Comparison of ENCODE assay signal across 13 cellular contexts in genomic region chr14:90609376-90609775, GRCh38.
A peak's percentile ranks its signal among the peaks of the same experiment; 100 is the strongest.
DNase-seq lines count a peak whose midpoint lies in the region; TF ChIP-seq lines count a peak whose summit lies in the region.
"Had no signal": no experiment of that assay in that cellular context is flagged by ENCODE, and none has a peak within 500 bp of the region (broad histone marks: within the 10 kb centered on the region; RNA-seq: fewer than 3 reads in every experiment).

No MANE protein-coding gene starts in this region.

- TF ChIP-seq CTCF in OCI-LY3 (IDR thresholded peaks at IDR 0.05; ENCODE audit: low read depth, low read length) (no peak), tibial artery (IDR thresholded peaks at IDR 0.05) (no peak)

- H3K27me3 ChIP-seq in OCI-LY3 (ENCODE audit: low read depth, low read length) (peaks cover 32% of the 10 kb centered on the region; the same call in 1 of the 2 replicates), muscle layer of colon (ENCODE audit: control insufficient read depth in 1 of 2, insufficient read depth in 2 of 2, low read length in 2 of 2) (no peaks in the 10 kb centered on the region), tibial artery (no peaks in the 10 kb centered on the region)

- intact Hi-C loops in tibial artery (cut with DNase I; ENCODE audit: low total_unique reads) = no loop called here

- H3K36me3 ChIP-seq in OCI-LY3 (replicated peaks; ENCODE audit: low read depth, low read length) (no peaks in the 10 kb centered on the region), muscle layer of colon (ENCODE audit: insufficient read depth, low read length) (no peaks in the 10 kb centered on the region), tibial artery (no peaks in the 10 kb centered on the region)

- no peaks in the 10 kb centered on the region for H4K20me1 ChIP-seq in OCI-LY3 (ENCODE audit: insufficient read depth, low read length)

- H3K9me3 ChIP-seq in OCI-LY3 (ENCODE audit: insufficient read depth, low read length) = no peaks in the 10 kb centered on the region
- no peaks in the 10 kb centered on the region for H3K9me3 ChIP-seq in muscle layer of colon (ENCODE audit: low read length)
- H3K9me3 ChIP-seq in tibial artery = no peaks in the 10 kb centered on the region

- H3K9ac ChIP-seq in OCI-LY3 (ENCODE audit: low read length) (no peak overlapping the region), muscle layer of colon (ENCODE audit: low read length) (no peak overlapping the region)

- DNase-seq in cerebellar cortex (ENCODE audit: low spot score) = peak; percentile 85
- DNase-seq in tibial artery = no peak
- no peak for DNase-seq in NCI-H2081 treated with DMSO at 0.1 percent for 48 hours (lab: John Stamatoyannopoulos, UW)
- DNase-seq in NCI-H146 (lab: John Stamatoyannopoulos, UW) = no peak
- no peak for DNase-seq in NOMO-1 treated with dmso at 0.1 percent for 144 hours (lab: John Stamatoyannopoulos, UW; ENCODE audit: unreplicated experiment)
- DNase-seq: DMS 273 treated with DMSO at 0.1 percent for 48 hours, GOT3, NCI-H1092, NCI-H1694 treated with DMSO at 0.1 percent for 48 hours, PC-3 had no signal

- H3K4me3 ChIP-seq in OCI-LY3 (ENCODE audit: low read length) (no peak overlapping the region), muscle layer of colon (ENCODE audit: low read depth in 1 of 2, low read length in 2 of 2) (no peak overlapping the region), tibial artery (no peak overlapping the region)

- no peak overlapping the region for H2AFZ ChIP-seq in OCI-LY3 (ENCODE audit: low read depth, low read length)

- no peaks in the 10 kb centered on the region for H3K79me2 ChIP-seq in OCI-LY3 (ENCODE audit: low read length)

- H3K4me1 ChIP-seq in OCI-LY3 (ENCODE audit: low read length) (peaks cover 36% of the 10 kb centered on the region), muscle layer of colon (ENCODE audit: insufficient read depth, low read length) (peaks cover 21% of the 10 kb centered on the region), tibial artery (peaks cover 0 to 18% (median 12%) of the 10 kb centered on the region in 4 donors)

- H3K4me2 ChIP-seq in OCI-LY3 (ENCODE audit: low read length) = peak overlapping the region; percentile 59

- H3K27ac ChIP-seq in OCI-LY3 (ENCODE audit: low read length) (no peak overlapping the region), muscle layer of colon (ENCODE audit: low read depth, low read length) (peak overlapping the region; percentile 53), tibial artery (peak overlapping the region; percentile 64 to 65)
- H3K27ac ChIP-seq: C4-2B had no signal
